In the genomic region with DNA sequence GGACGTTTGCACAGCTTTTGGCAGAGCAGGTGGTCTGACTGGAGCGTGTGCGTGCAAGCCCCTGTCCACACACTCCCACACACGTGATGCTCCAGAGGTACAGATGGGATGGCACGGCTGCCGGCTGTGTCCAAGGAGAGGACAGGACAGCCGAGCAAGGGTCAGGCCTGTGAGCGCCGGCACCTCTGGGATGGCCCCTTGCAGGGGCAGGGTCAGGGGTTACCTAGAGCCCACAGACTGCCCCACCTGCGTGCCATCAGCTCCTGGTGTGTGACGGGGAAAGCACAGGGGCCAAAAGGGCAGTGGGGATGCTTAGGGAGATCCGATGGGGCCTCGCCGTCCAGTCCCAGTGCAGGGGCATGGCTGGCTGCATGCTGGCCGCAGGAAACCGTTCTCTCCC, we compare ENCODE assay signal across 7 cellular contexts.
"Had no signal": no experiment of that assay in that cellular context is flagged by ENCODE, and none has a peak within 500 bp of the region (broad histone marks: within the 10 kb centered on the region; RNA-seq: fewer than 3 reads in every experiment).

No MANE protein-coding gene starts in this region.

- H3K4me1 ChIP-seq: HAP-1 had no signal

- DNase-seq: HFFc6, IMR-90 had no signal

- H3K4me2 ChIP-seq: GM23338 had no signal

- H3K36me3 ChIP-seq: HAP-1 had no signal

- H3K27ac ChIP-seq: HL-60 had no signal

- H3K4me3 ChIP-seq: GM23338, HAP-1, K562 had no signal

- FAIRE-seq: K562 had no signal

- H2AFZ ChIP-seq: GM23338 had no signal

- ATAC-seq: HCT116 had no signal

- H3K9me3 ChIP-seq: HAP-1 had no signal
